In the genomic region with DNA sequence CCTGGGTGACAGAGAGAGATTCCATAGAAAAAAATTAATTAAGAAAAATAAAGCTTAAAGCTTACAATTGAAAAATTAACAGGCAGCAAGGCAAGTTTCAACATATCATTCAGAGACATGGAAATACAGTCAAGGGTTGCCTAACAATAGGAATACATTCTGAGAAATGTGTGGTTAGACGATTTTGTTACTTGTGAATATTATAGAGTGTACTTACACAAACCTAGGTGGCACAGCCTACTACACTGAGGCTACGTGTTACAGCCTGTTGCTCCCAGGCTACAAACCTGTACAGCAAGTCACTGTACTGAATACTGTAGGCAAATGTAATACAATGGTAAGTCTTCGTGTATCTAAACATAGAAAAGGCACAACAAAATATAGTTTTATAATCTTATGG, we compare ENCODE assay signal across 38 cellular contexts. TPM values are rescaled to one million over a fixed set of nuclear protein-coding genes. Genes with fewer than 3 reads are reported as not detected.
"Had no signal": no experiment of that assay in that cellular context is flagged by ENCODE, and none has a peak within 500 bp of the region (broad histone marks: within the 10 kb centered on the region; RNA-seq: fewer than 3 reads in every experiment).

No MANE protein-coding gene starts in this region.

- H3K4me3 Mint-ChIP-seq: activated B cell treated with CpG ODN at 0.5 μM for 24 hours; activated CD4-positive, alpha-beta memory T cell treated with anti-CD3 and anti-CD28 coated beads for 36 hours; activated CD4-positive, alpha-beta T cell treated with anti-CD3 and anti-CD28 coated beads, Interleukin-2, amount 10 ng/mL, durations not matched to agents 24 days and 14 days; activated CD8-positive, alpha-beta T cell treated with anti-CD3 and anti-CD28 coated beads for 36 hours; activated naive CD4-positive, alpha-beta T cell treated with anti-CD3 and anti-CD28 coated beads for 36 hours; activated naive CD8-positive, alpha-beta T cell treated with anti-CD3 and anti-CD28 coated beads for 36 hours; activated T-cell treated with anti-CD3 and anti-CD28 coated beads, Interleukin-2, amount 50 U/mL, for 4 hours; activated T-cell treated with anti-CD3 and anti-CD28 coated beads, Interleukin-2, amount 50 U/mL, for 72 hours; activated T-helper 1 cell treated with anti-CD3 and anti-CD28 coated beads, Interleukin-12 subunit alpha, Interleukin-12 subunit beta, Interleukin-2, Interleukin-4 antibody, amounts not matched to agents 30 ng/mL and 10 ng/mL and 1 ng/mL, durations not matched to agents 14 hours and 24 hours and 36 hours; activated T-helper 17 cell treated with anti-CD3 and anti-CD28 coated beads, Interleukin-2, amount 50 U/mL, for 72 hours; central memory CD8-positive, alpha-beta T cell; T-helper 1 cell treated with Interleukin-12 subunit alpha and Interleukin-12 subunit beta and Interleukin-4 antibody, amounts not matched to agents 30 μg/mL and 1 μg/mL, for 36 hours; T-helper 2 cell treated with Interferon-gamma antibody and Interleukin-4, amounts not matched to agents 5 μg/mL and 100 μg/mL, for 36 hours had no signal

- H3K27ac ChIP-seq: adrenal gland, body of pancreas, brain microvascular endothelial cell, breast epithelium, cardiac muscle cell, VCaP had no signal

- H3K36me3 Mint-ChIP-seq: activated CD4-positive, alpha-beta memory T cell treated with anti-CD3 and anti-CD28 coated beads for 36 hours; activated naive CD4-positive, alpha-beta T cell treated with anti-CD3 and anti-CD28 coated beads, Interleukin-2, amount 50 U/mL, for 72 hours; activated naive CD8-positive, alpha-beta T cell treated with anti-CD3 and anti-CD28 coated beads for 36 hours had no signal

- H3K4me1 ChIP-seq: adrenal gland, body of pancreas had no signal

- DNase-seq: activated B cell treated with CpG ODN at 0.5 μM for 24 hours; activated CD4-positive, alpha-beta memory T cell treated with anti-CD3 and anti-CD28 coated beads for 36 hours; activated CD4-positive, alpha-beta T cell treated with anti-CD3 and anti-CD28 coated beads for 4 hours; activated CD4-positive, alpha-beta T cell treated with anti-CD3 and anti-CD28 coated beads, Interleukin-2, amount 10 ng/mL, durations not matched to agents 24 days and 14 days; activated CD4-positive, alpha-beta T cell treated with anti-CD3 and anti-CD28 coated beads, Interleukin-2, amount 50 U/mL, for 1 hour; activated CD4-positive, alpha-beta T cell treated with anti-CD3 and anti-CD28 coated beads, Interleukin-2, amount 50 U/mL, for 4 hours; activated CD4-positive, CD25-positive, alpha-beta regulatory T cell treated with anti-CD3 and anti-CD28 coated beads, Interleukin-2, amount 50 U/mL, for 72 hours; activated CD8-positive, alpha-beta memory T cell treated with anti-CD3 and anti-CD28 coated beads, Interleukin-2, amount 50 U/mL, for 4 hours; activated CD8-positive, alpha-beta T cell treated with anti-CD3 and anti-CD28 coated beads for 36 hours; activated effector memory CD4-positive, alpha-beta T cell treated with anti-CD3 and anti-CD28 coated beads, Interleukin-2, amount 50 U/mL, for 16 hours; activated gamma-delta T cell treated with Interleukin-2 at 50 U/mL for 16 hours; activated naive CD4-positive, alpha-beta T cell; activated naive CD4-positive, alpha-beta T cell treated with anti-CD3 and anti-CD28 coated beads for 36 hours; activated naive CD4-positive, alpha-beta T cell treated with anti-CD3 and anti-CD28 coated beads, Interleukin-2, amount 50 U/mL, for 16 hours; activated naive CD8-positive, alpha-beta T cell treated with anti-CD3 and anti-CD28 coated beads for 36 hours; activated T-cell treated with anti-CD3 and anti-CD28 coated beads for 4 hours; activated T-cell treated with anti-CD3 and anti-CD28 coated beads, Interleukin-2, amount 50 U/mL, for 1 hour; activated T-cell treated with anti-CD3 and anti-CD28 coated beads, Interleukin-2, amount 50 U/mL, for 4 hours; activated T-cell treated with anti-CD3 and anti-CD28 coated beads, Interleukin-2, amount 50 U/mL, for 72 hours; adrenal gland; amniotic stem cell; aorta; body of pancreas; brain microvascular endothelial cell; caudate nucleus; cerebellar nuclear complex; T-helper 1 cell; T-helper 2 cell; T-helper 9 cell had no signal

- H3K4me3 ChIP-seq: adrenal gland, body of pancreas, breast epithelium, cardiac muscle cell had no signal

- H3K4me1 Mint-ChIP-seq: activated B cell treated with CpG ODN at 0.5 μM for 24 hours; activated CD4-positive, alpha-beta T cell treated with anti-CD3 and anti-CD28 coated beads, Interleukin-2, amount 10 ng/mL, durations not matched to agents 24 days and 14 days; activated naive CD8-positive, alpha-beta T cell treated with anti-CD3 and anti-CD28 coated beads for 36 hours; activated T-helper 17 cell treated with anti-CD3 and anti-CD28 coated beads, Interleukin-2, amount 50 U/mL, for 72 hours; central memory CD8-positive, alpha-beta T cell had no signal

- H3K9me3 ChIP-seq: adrenal gland, body of pancreas, breast epithelium had no signal

- H3K36me3 ChIP-seq: adrenal gland, brain microvascular endothelial cell, breast epithelium, cardiac muscle cell had no signal

- ATAC-seq: activated CD8-positive, alpha-beta T cell treated with anti-CD3 and anti-CD28 coated beads for 36 hours; activated naive CD4-positive, alpha-beta T cell treated with anti-CD3 and anti-CD28 coated beads, Interleukin-2, amount 50 U/mL, for 72 hours; activated T-cell treated with anti-CD3 and anti-CD28 coated beads, Interleukin-2, amount 50 U/mL, for 4 hours; activated T-cell treated with anti-CD3 and anti-CD28 coated beads, Interleukin-2, amount 50 U/mL, for 72 hours; activated T-helper 17 cell treated with anti-CD3 and anti-CD28 coated beads, Interleukin-2, amount 50 U/mL, for 72 hours; body of pancreas had no signal

- H3K9me3 Mint-ChIP-seq: activated B cell treated with CpG ODN at 0.5 μM for 24 hours; activated CD4-positive, alpha-beta memory T cell treated with anti-CD3 and anti-CD28 coated beads for 36 hours; activated CD8-positive, alpha-beta T cell treated with anti-CD3 and anti-CD28 coated beads for 36 hours; activated naive CD4-positive, alpha-beta T cell treated with anti-CD3 and anti-CD28 coated beads for 36 hours; activated naive CD4-positive, alpha-beta T cell treated with anti-CD3 and anti-CD28 coated beads, Interleukin-2, amount 50 U/mL, for 72 hours; activated naive CD8-positive, alpha-beta T cell treated with anti-CD3 and anti-CD28 coated beads for 36 hours; activated T-cell treated with anti-CD3 and anti-CD28 coated beads, Interleukin-2, amount 50 U/mL, for 4 hours; activated T-cell treated with anti-CD3 and anti-CD28 coated beads, Interleukin-2, amount 50 U/mL, for 72 hours; activated T-helper 1 cell treated with anti-CD3 and anti-CD28 coated beads, Interleukin-12 subunit alpha, Interleukin-12 subunit beta, Interleukin-2, Interleukin-4 antibody, amounts not matched to agents 30 ng/mL and 10 ng/mL and 1 ng/mL, durations not matched to agents 14 hours and 24 hours and 36 hours; activated T-helper 17 cell treated with anti-CD3 and anti-CD28 coated beads, Interleukin-2, amount 50 U/mL, for 72 hours; central memory CD8-positive, alpha-beta T cell; T-helper 1 cell treated with Interleukin-12 subunit alpha and Interleukin-12 subunit beta and Interleukin-4 antibody, amounts not matched to agents 30 μg/mL and 1 μg/mL, for 36 hours; T-helper 2 cell treated with Interferon-gamma antibody and Interleukin-4, amounts not matched to agents 5 μg/mL and 100 μg/mL, for 36 hours had no signal

- H3K27me3 ChIP-seq: adrenal gland, body of pancreas, breast epithelium, cardiac muscle cell had no signal

- H3K27ac Mint-ChIP-seq: activated B cell treated with CpG ODN at 0.5 μM for 24 hours; activated CD4-positive, alpha-beta memory T cell treated with anti-CD3 and anti-CD28 coated beads for 36 hours; activated CD4-positive, alpha-beta T cell treated with anti-CD3 and anti-CD28 coated beads, Interleukin-2, amount 10 ng/mL, durations not matched to agents 24 days and 14 days; activated CD8-positive, alpha-beta T cell treated with anti-CD3 and anti-CD28 coated beads for 36 hours; activated naive CD4-positive, alpha-beta T cell treated with anti-CD3 and anti-CD28 coated beads for 36 hours; activated naive CD4-positive, alpha-beta T cell treated with anti-CD3 and anti-CD28 coated beads, Interleukin-2, amount 50 U/mL, for 72 hours; activated naive CD8-positive, alpha-beta T cell treated with anti-CD3 and anti-CD28 coated beads for 36 hours; activated T-cell treated with anti-CD3 and anti-CD28 coated beads, Interleukin-2, amount 50 U/mL, for 72 hours; activated T-helper 1 cell treated with anti-CD3 and anti-CD28 coated beads, Interleukin-12 subunit alpha, Interleukin-12 subunit beta, Interleukin-2, Interleukin-4 antibody, amounts not matched to agents 30 ng/mL and 10 ng/mL and 1 ng/mL, durations not matched to agents 14 hours and 24 hours and 36 hours; activated T-helper 17 cell treated with anti-CD3 and anti-CD28 coated beads, Interleukin-2, amount 50 U/mL, for 72 hours; T-helper 1 cell treated with Interleukin-12 subunit alpha and Interleukin-12 subunit beta and Interleukin-4 antibody, amounts not matched to agents 30 μg/mL and 1 μg/mL, for 36 hours; T-helper 2 cell treated with Interferon-gamma antibody and Interleukin-4, amounts not matched to agents 5 μg/mL and 100 μg/mL, for 36 hours had no signal

RNA-seq across cellular contexts. Expression of a gene that starts 27.7 kb away (rescaled TPM):
- total RNA-seq: activated B cell treated with CpG ODN at 0.5 μM for 24 hours; activated CD8-positive, alpha-beta T cell treated with anti-CD3 and anti-CD28 coated beads for 36 hours; activated naive CD4-positive, alpha-beta T cell treated with anti-CD3 and anti-CD28 coated beads for 36 hours; activated naive CD4-positive, alpha-beta T cell treated with anti-CD3 and anti-CD28 coated beads, Interleukin-2, amount 50 U/mL, for 72 hours; activated naive CD8-positive, alpha-beta T cell treated with anti-CD3 and anti-CD28 coated beads for 36 hours had no signal
